Comparison of ENCODE assay signal across 23 cellular contexts in genomic region chr15:79219393-79220056, GRCh38.
"Had no signal": no experiment of that assay in that cellular context is flagged by ENCODE, and none has a peak within 500 bp of the region (broad histone marks: within the 10 kb centered on the region; RNA-seq: fewer than 3 reads in every experiment).

No MANE protein-coding gene starts in this region.

- H3K9me3 ChIP-seq: lower lobe of right lung, neutrophil, thyroid gland, uterus had no signal

- H3K4me1 ChIP-seq: gastroesophageal sphincter, lower lobe of right lung, psoas muscle, sigmoid colon, stomach, thyroid gland, upper lobe of left lung, uterus had no signal

- H3K4me3 ChIP-seq: esophagus muscularis mucosa, gastroesophageal sphincter, lower lobe of right lung, psoas muscle, sigmoid colon, stomach, thyroid gland, upper lobe of left lung, uterus had no signal

- H3K27me3 ChIP-seq: thyroid gland, upper lobe of left lung, uterus had no signal

- H3K36me3 ChIP-seq: esophagus muscularis mucosa, gastroesophageal sphincter, lower lobe of right lung, neutrophil, sigmoid colon, stomach, thyroid gland, upper lobe of left lung, uterus had no signal

- H3K27ac ChIP-seq: epithelial cell of prostate, esophagus muscularis mucosa, gastroesophageal sphincter, lower lobe of right lung, neutrophil, psoas muscle, sigmoid colon, stomach, thyroid gland, upper lobe of left lung, uterus had no signal

- DNase-seq: caudate nucleus; effector memory CD4-positive, alpha-beta T cell; hippocampal formation; kidney glomerular epithelial cell; lower lobe of right lung; midbrain; naive thymus-derived CD4-positive, alpha-beta T cell; nephron progenitor cell; psoas muscle; sigmoid colon; small intestine; stimulated activated CD4-positive, alpha-beta T cell treated with anti-CD3 and anti-CD28 coated beads, Interleukin-12 subunit alpha, Interleukin-12 subunit beta, amount 100 ng/mL, for 4 hours; stimulated activated naive CD4-positive, alpha-beta T cell; stomach; substantia nigra; thyroid gland; upper lobe of left lung; uterus had no signal

- ATAC-seq: gastroesophageal sphincter; left lobe of liver; lower lobe of right lung; naive thymus-derived CD4-positive, alpha-beta T cell; psoas muscle had no signal
